In the genomic region with DNA sequence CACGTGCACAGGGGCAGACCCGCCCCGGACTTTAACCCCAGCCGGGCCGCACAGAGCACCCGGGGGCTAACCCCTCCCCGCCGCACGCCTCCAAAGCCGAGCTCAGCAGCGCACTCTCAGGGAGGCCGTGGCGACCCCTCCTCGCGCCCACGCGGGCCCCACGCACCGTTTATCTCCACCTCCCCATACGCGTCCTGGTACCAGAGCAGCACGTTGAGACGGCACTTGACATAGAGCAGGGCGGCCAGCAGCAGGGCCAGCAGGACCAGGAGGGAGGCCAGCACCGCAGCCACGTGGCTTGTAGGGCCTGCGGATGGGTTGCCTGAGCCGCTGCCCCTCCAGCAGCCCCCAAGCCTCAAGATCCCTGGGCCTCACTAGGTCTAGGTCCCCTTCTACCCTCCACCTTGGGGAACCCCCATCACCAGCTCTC, we compare ENCODE assay signal across 1 cellular context.
TF ChIP-seq lines count a peak whose summit lies in the region.

No MANE protein-coding gene starts in this region.

TF ChIP-seq in IMR-90, 13 proteins besides CTCF, POLR2A, EP300 and RAD21:
- TF ChIP-seq SMC3 (IDR thresholded peaks at IDR 0.05; ENCODE audit: low read depth, low read length): no peak
- TF ChIP-seq, protein P1, sequence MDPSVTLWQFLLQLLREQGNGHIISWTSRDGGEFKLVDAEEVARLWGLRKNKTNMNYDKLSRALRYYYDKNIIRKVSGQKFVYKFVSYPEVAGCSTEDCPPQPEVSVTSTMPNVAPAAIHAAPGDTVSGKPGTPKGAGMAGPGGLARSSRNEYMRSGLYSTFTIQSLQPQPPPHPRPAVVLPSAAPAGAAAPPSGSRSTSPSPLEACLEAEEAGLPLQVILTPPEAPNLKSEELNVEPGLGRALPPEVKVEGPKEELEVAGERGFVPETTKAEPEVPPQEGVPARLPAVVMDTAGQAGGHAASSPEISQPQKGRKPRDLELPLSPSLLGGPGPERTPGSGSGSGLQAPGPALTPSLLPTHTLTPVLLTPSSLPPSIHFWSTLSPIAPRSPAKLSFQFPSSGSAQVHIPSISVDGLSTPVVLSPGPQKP (IDR thresholded peaks at IDR 0.05; ENCODE audit: borderline replicate concordance, low read depth, low read length): no peak
- TF ChIP-seq, protein P2, sequence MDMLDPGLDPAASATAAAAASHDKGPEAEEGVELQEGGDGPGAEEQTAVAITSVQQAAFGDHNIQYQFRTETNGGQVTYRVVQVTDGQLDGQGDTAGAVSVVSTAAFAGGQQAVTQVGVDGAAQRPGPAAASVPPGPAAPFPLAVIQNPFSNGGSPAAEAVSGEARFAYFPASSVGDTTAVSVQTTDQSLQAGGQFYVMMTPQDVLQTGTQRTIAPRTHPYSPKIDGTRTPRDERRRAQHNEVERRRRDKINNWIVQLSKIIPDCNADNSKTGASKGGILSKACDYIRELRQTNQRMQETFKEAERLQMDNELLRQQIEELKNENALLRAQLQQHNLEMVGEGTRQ (IDR thresholded peaks at IDR 0.05; ENCODE audit: low read depth, low read length): no peak
- no peak for TF ChIP-seq NFE2L2 (IDR thresholded peaks at IDR 0.05; ENCODE audit: low read depth, low read length)
